In the genomic region with DNA sequence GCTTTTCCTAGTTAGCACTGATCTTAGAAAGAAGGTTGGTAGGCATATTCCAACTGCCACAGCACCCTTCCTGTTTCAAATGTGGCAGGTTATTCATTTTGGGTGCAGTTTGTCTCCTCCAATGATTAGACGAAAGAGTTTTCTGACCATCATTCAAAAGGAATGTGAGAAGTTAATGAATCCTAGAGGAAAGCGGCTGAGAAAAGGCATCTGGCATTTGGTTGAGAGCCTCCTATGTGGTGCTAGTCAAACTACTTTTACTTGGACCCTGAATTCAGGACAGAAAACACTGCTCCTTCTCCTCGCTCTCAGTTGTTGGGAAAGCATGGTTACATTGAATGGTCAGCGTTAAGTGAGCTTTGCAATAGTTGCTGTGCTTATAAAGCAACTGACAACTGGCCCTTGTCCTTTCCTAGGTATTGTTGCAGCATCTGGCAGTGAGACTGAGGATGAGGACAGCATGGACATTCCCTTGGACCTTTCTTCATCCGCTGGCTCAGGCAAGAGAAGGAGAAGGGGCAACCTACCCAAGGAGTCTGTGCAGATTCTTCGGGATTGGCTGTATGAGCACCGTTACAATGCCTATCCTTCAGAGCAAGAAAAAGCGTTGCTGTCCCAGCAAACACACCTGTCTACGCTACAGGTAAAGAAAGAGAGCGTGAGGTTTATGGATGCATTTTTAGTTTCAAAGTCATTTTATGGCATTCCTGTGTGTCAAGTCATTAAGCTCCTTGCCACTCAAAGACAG, we compare ENCODE assay signal across 11 cellular contexts. TPM values are rescaled to one million over a fixed set of nuclear protein-coding genes. Genes with fewer than 3 reads are reported as not detected.
DNase-seq lines count a peak whose midpoint lies in the region; ATAC-seq, FAIRE-seq and TF ChIP-seq lines count a peak whose summit lies in the region.
"Had no signal": no experiment of that assay in that cellular context is flagged by ENCODE, and none has a peak within 500 bp of the region (broad histone marks: within the 10 kb centered on the region; RNA-seq: fewer than 3 reads in every experiment).

No MANE protein-coding gene starts in this region.

- dilution Hi-C loops in keratinocyte (cut with MboI; ENCODE audit: extremely low pct_ligation_motif_present, low sequenced_read_pairs) = no loop called here

- H2AFZ ChIP-seq in keratinocyte (ENCODE audit: control insufficient read depth, low read length) = no peak overlapping the region

- H3K9me1 ChIP-seq in keratinocyte (ENCODE audit: control insufficient read depth, extremely low read depth, insufficient read depth, low read length) = no peaks in the 10 kb centered on the region

- H3K27me3 Mint-ChIP-seq in HFFc6 (ENCODE audit: insufficient read depth) = peaks cover 23% of the 10 kb centered on the region
- H3K27me3 Mint-ChIP-seq in stimulated activated naive B cell treated with anti-CD40 and anti-IgM and Interleukin-4, amounts not matched to agents 10 μg/mL and 1 μg/mL and 100 μg/mL, for 72 hours = no peaks in the 10 kb centered on the region

- H3K9ac ChIP-seq in keratinocyte (ENCODE audit: control insufficient read depth, extremely low read depth, insufficient read depth, low read length) = peak overlapping the region; percentile 100

- TF ChIP-seq CTCF in HFFc6 (IDR thresholded peaks at IDR 0.05) = no peak
- no peak for TF ChIP-seq CTCF in keratinocyte (optimal IDR thresholded peaks at IDR 0.05 in 1 of 3, IDR thresholded peaks at IDR 0.05 in 1 of 3, conservative IDR thresholded peaks at IDR 0.05 in 1 of 3; ENCODE audit: extremely low read depth in 1 of 3, insufficient read depth in 2 of 3, low read length in 3 of 3)

- no peak for ATAC-seq in stimulated activated naive B cell treated with anti-CD40 and anti-IgM and Interleukin-4, amounts not matched to agents 10 μg/mL and 1 μg/mL and 100 μg/mL, for 72 hours (replicated peaks)
- ATAC-seq in GM21526 (IDR thresholded peaks at IDR 0.05; ENCODE audit: low FRiP score, unreplicated experiment) (no peak), HG02798 (IDR thresholded peaks at IDR 0.05; ENCODE audit: poor library complexity, unreplicated experiment) (no peak)
- ATAC-seq: heart right ventricle had no signal

- peaks cover 29% of the 10 kb centered on the region for H4K20me1 ChIP-seq in keratinocyte (ENCODE audit: control insufficient read depth, extremely low read depth, insufficient read depth, low read length)

- H3K4me1 ChIP-seq in keratinocyte (ENCODE audit: control insufficient read depth, extremely low read depth, insufficient read depth, low read length) = peaks cover 50% of the 10 kb centered on the region

- peak; percentile 76 for FAIRE-seq in keratinocyte (lab: Jason Lieb, UNC)

- peak overlapping the region in 2 of 3 experiments; percentile 94 to 100 for H3K4me3 ChIP-seq in keratinocyte (ENCODE audit: control insufficient read depth in 2 of 3, extremely low read depth in 1 of 3, insufficient read depth in 2 of 3, low read depth in 1 of 3, low read length in 3 of 3)
- H3K4me3 ChIP-seq: heart right ventricle had no signal

- H3K27ac Mint-ChIP-seq in HFFc6 = peak overlapping the region; percentile 99
- H3K27ac Mint-ChIP-seq in stimulated activated naive B cell treated with anti-CD40 and anti-IgM and Interleukin-4, amounts not matched to agents 10 μg/mL and 1 μg/mL and 100 μg/mL, for 72 hours = peak overlapping the region; percentile 76

- no peaks in the 10 kb centered on the region for H3K9me3 ChIP-seq in keratinocyte (ENCODE audit: control insufficient read depth, low read depth, low read length)

- peak overlapping the region; percentile 94 for H3K4me3 Mint-ChIP-seq in HFFc6
- no peak overlapping the region for H3K4me3 Mint-ChIP-seq in stimulated activated naive B cell treated with anti-CD40 and anti-IgM and Interleukin-4, amounts not matched to agents 10 μg/mL and 1 μg/mL and 100 μg/mL, for 72 hours

- DNase-seq in HFFc6 (peak; percentile 58), amniotic epithelial cell (ENCODE audit: low read depth) (peak; percentile 48), keratinocyte (ENCODE audit: low read depth, low spot score) (no peak), SKM-1 (lab: John Stamatoyannopoulos, UW; ENCODE audit: unreplicated experiment) (no peak)
- DNase-seq in stimulated activated naive B cell treated with anti-CD40 and anti-IgM and Interleukin-4, amounts not matched to agents 10 μg/mL and 1 μg/mL and 100 μg/mL, for 72 hours = no peak
- DNase-seq in stimulated activated CD8-positive, alpha-beta memory T cell treated with anti-CD3 and anti-CD28 coated beads, Interleukin-4, amount 100 ng/mL, for 48 hours = no peak
- DNase-seq: heart right ventricle; NCI-H82; stimulated activated CD4-positive, alpha-beta T cell treated with anti-CD3 and anti-CD28 coated beads, Interleukin-4, amount 100 ng/mL, for 4 hours had no signal

- H3K9me3 Mint-ChIP-seq in HFFc6 = peaks cover 8% of the 10 kb centered on the region
- no peaks in the 10 kb centered on the region for H3K9me3 Mint-ChIP-seq in stimulated activated naive B cell treated with anti-CD40 and anti-IgM and Interleukin-4, amounts not matched to agents 10 μg/mL and 1 μg/mL and 100 μg/mL, for 72 hours

- H3K27me3 ChIP-seq in keratinocyte (ENCODE audit: control insufficient read depth, extremely low read depth, insufficient read depth, low read length) = no peaks in the 10 kb centered on the region
- H3K27me3 ChIP-seq: heart right ventricle had no signal

- peaks cover 20 to 49% of the 10 kb centered on the region in 2 experiments for H3K36me3 ChIP-seq in keratinocyte (ENCODE audit: control insufficient read depth in 2 of 2, extremely low read depth in 1 of 2, insufficient read depth in 2 of 2, low read length in 2 of 2)

- H3K27ac ChIP-seq in keratinocyte (ENCODE audit: control insufficient read depth, insufficient read depth, low read length) = peak overlapping the region; percentile 99

- H3K36me3 Mint-ChIP-seq in HFFc6 (ENCODE audit: low read depth) = peaks cover 58% of the 10 kb centered on the region
- peaks cover 18 to 22% of the 10 kb centered on the region in 2 donors for H3K36me3 Mint-ChIP-seq in stimulated activated naive B cell treated with anti-CD40 and anti-IgM and Interleukin-4, amounts not matched to agents 10 μg/mL and 1 μg/mL and 100 μg/mL, for 72 hours

- H3K79me2 ChIP-seq in keratinocyte (ENCODE audit: control insufficient read depth, insufficient read depth, low read length) = peaks cover 80% of the 10 kb centered on the region

- peaks cover 78% of the 10 kb centered on the region for H3K4me1 Mint-ChIP-seq in HFFc6 (ENCODE audit: low read depth)
- peaks cover 22 to 39% of the 10 kb centered on the region in 2 donors for H3K4me1 Mint-ChIP-seq in stimulated activated naive B cell treated with anti-CD40 and anti-IgM and Interleukin-4, amounts not matched to agents 10 μg/mL and 1 μg/mL and 100 μg/mL, for 72 hours

- peak overlapping the region; percentile 83 for H3K4me2 ChIP-seq in keratinocyte (ENCODE audit: control insufficient read depth, extremely low read depth, insufficient read depth, low read depth, low read length)

RNA-seq across cellular contexts. Expression of gene TGIF1, which starts 6.1 kb away (rescaled TPM):
- 10 to 100 TPM; 41.3 to 59.9 (median 55.8) TPM for total RNA-seq in HFFc6 (2021; fragmentation: NEBNext Ultra II Directional; extraction: Animal tissue kit (Norgen Biotek cat#: 25700))
- polyA plus RNA-seq in keratinocyte = 111 to 187 TPM (median 115 TPM) in 3 replicates
- polyA plus RNA-seq in keratinocyte (2011; ENCODE audit: low read depth) = 163 TPM
- polyA plus RNA-seq in keratinocyte (2011; cell fraction: cytosol; rRNA removed) = 115 and 141 TPM in 2 replicates
- polyA plus RNA-seq in keratinocyte (2011; cell fraction: nucleus; rRNA removed) = 323 and 359 TPM in 2 replicates
- polyA plus RNA-seq in keratinocyte (2012; ENCODE audit: low replicate concordance) = 66.2 and 105 TPM in 2 replicates
- polyA minus RNA-seq in keratinocyte = 134 to 144 TPM (median 142 TPM) in 3 replicates
- 54.9 TPM for polyA minus RNA-seq in keratinocyte (2011; cell fraction: cytosol; rRNA and poly(A)+ RNA removed)
- polyA minus RNA-seq in keratinocyte (2011; cell fraction: nucleus; rRNA and poly(A)+ RNA removed) = 79.0 and 130 TPM in 2 replicates

Comparison
In these comparisons a context has a peak if more than half of its experiments do, and no peak if none do; other contexts are left out.
1. DNase-seq: peak in HFFc6 (single experiment) and amniotic epithelial cell (single experiment); none in keratinocyte (single experiment), stimulated activated naive B cell treated with anti-CD40 and anti-IgM and Interleukin-4, amounts not matched to agents 10 μg/mL and 1 μg/mL and 100 μg/mL, for 72 hours (single experiment), stimulated activated CD8-positive, alpha-beta memory T cell treated with anti-CD3 and anti-CD28 coated beads, Interleukin-4, amount 100 ng/mL, for 48 hours (single experiment) and SKM-1 (single experiment).